In genomic region chr2:159605441-159606178, GRCh38 we compare ENCODE assay signal across 15 cellular contexts. TPM values are rescaled to one million over a fixed set of nuclear protein-coding genes. Genes with fewer than 3 reads are reported as not detected.
DNase-seq lines count a peak whose midpoint lies in the region; ATAC-seq and TF ChIP-seq lines count a peak whose summit lies in the region.
"Had no signal": no experiment of that assay in that cellular context is flagged by ENCODE, and none has a peak within 500 bp of the region (broad histone marks: within the 10 kb centered on the region; RNA-seq: fewer than 3 reads in every experiment).

No MANE protein-coding gene starts in this region.

- peaks cover 46% of the 10 kb centered on the region for H3K4me1 ChIP-seq in body of pancreas
- peaks cover 0 to 66% (median 38%) of the 10 kb centered on the region in 12 donors for H3K4me1 ChIP-seq in heart left ventricle
- H3K4me1 ChIP-seq in mucosa of rectum (ENCODE audit: control insufficient read depth in 2 of 2, insufficient read depth in 2 of 2, low read length in 2 of 2) = peaks cover 9 to 20% of the 10 kb centered on the region in 2 donors
- H3K4me1 ChIP-seq in transverse colon = peaks cover 25 to 75% (median 50%) of the 10 kb centered on the region in 4 donors

- WGBS in body of pancreas, 2 donors = 4 to 7% methylated on average over 3 of the region's 3 CpGs
- 0 to 13% (median 4%) methylated on average over 3 of the region's 3 CpGs for WGBS in heart left ventricle, 4 donors
- WGBS in transverse colon (ENCODE audit: low coverage in 1 of 2), 2 donors = 4 to 29% methylated on average over 3 of the region's 3 CpGs

- in situ Hi-C loops in transverse colon (cut with MboI; ENCODE audit: low pct_ligation_motif_present in 1 of 4, low pct_unique_long_range_greater_than_20kb in 1 of 4, low sequenced_read_pairs in 3 of 4) = no loop called here

- no peak for TF ChIP-seq EP300 in transverse colon (IDR thresholded peaks at IDR 0.05; ENCODE audit: low read depth)

- no peak for TF ChIP-seq POLR2A in body of pancreas (IDR thresholded peaks at IDR 0.05)
- TF ChIP-seq POLR2A in heart left ventricle (IDR thresholded peaks at IDR 0.05) = no peak
- no peak for TF ChIP-seq POLR2A in transverse colon (IDR thresholded peaks at IDR 0.05)

- H3K9me3 ChIP-seq in body of pancreas (no peaks in the 10 kb centered on the region), heart left ventricle (no peaks in the 10 kb centered on the region), mucosa of rectum (ENCODE audit: control insufficient read depth in 2 of 2, low read length in 2 of 2) (no peaks in the 10 kb centered on the region), transverse colon (no peaks in the 10 kb centered on the region)
- H3K9me3 ChIP-seq: BLaER1 treated with 17β-estradiol and CSF1 and Interleukin-3, amounts not matched to agents 10 nM and 100 nM had no signal

- no peak overlapping the region for H3K4me3 Mint-ChIP-seq in activated CD4-positive, alpha-beta T cell treated with anti-CD3 and anti-CD28 coated beads, Interleukin-2, amount 10 ng/mL, durations not matched to agents 7 days and 5 days
- no peak overlapping the region for H3K4me3 Mint-ChIP-seq in natural killer cell treated with Interleukin-12 subunit alpha and Interleukin-12 subunit beta and Interleukin-15 and Interleukin-18, amount 100 ng/mL, for 72 hours
- H3K4me3 Mint-ChIP-seq: stimulated activated memory B cell treated with anti-CD40 and anti-IgM and Interleukin-4, amounts not matched to agents 10 μg/mL and 1 μg/mL and 100 μg/mL, for 72 hours had no signal

- no peaks in the 10 kb centered on the region for H3K9me3 Mint-ChIP-seq in activated CD4-positive, alpha-beta T cell treated with anti-CD3 and anti-CD28 coated beads, Interleukin-2, amount 10 ng/mL, durations not matched to agents 7 days and 5 days
- no peaks in the 10 kb centered on the region for H3K9me3 Mint-ChIP-seq in natural killer cell treated with Interleukin-12 subunit alpha and Interleukin-12 subunit beta and Interleukin-15 and Interleukin-18, amount 100 ng/mL, for 72 hours
- H3K9me3 Mint-ChIP-seq: stimulated activated memory B cell treated with anti-CD40 and anti-IgM and Interleukin-4, amounts not matched to agents 10 μg/mL and 1 μg/mL and 100 μg/mL, for 72 hours had no signal

- intact Hi-C loops in body of pancreas (cut with DNase I) = no loop called here
- intact Hi-C loops in heart left ventricle (cut with DNase I) = loop anchor here in 1 of 10 donors (10.0 kb wide), 1 partner anchor 161 kb away; no protein-coding TSS in a partner anchor
- intact Hi-C loops in transverse colon (cut with DNase I; ENCODE audit: low total_unique reads) = no loop called here

- H3K9ac ChIP-seq in mucosa of rectum (ENCODE audit: low read depth in 1 of 2, low read length in 2 of 2) = peak overlapping the region in 1 of 2 donors; percentile 41

- peaks cover 1% of the 10 kb centered on the region for H3K27me3 Mint-ChIP-seq in activated CD4-positive, alpha-beta T cell treated with anti-CD3 and anti-CD28 coated beads, Interleukin-2, amount 10 ng/mL, durations not matched to agents 7 days and 5 days
- H3K27me3 Mint-ChIP-seq in natural killer cell treated with Interleukin-12 subunit alpha and Interleukin-12 subunit beta and Interleukin-15 and Interleukin-18, amount 100 ng/mL, for 72 hours = no peaks in the 10 kb centered on the region
- H3K27me3 Mint-ChIP-seq: stimulated activated memory B cell treated with anti-CD40 and anti-IgM and Interleukin-4, amounts not matched to agents 10 μg/mL and 1 μg/mL and 100 μg/mL, for 72 hours had no signal

- CTCF ChIA-PET in activated CD4-positive, alpha-beta T cell treated with anti-CD3 and anti-CD28 coated beads, Interleukin-2, amount 10 ng/mL, durations not matched to agents 7 days and 5 days (lab: Charles Lee) = interaction anchor here (0.6 kb wide), 1 partner anchor 128 kb away, joined by 3 read pairs; no protein-coding TSS in a partner anchor

- no peak overlapping the region for H3K27ac Mint-ChIP-seq in activated CD4-positive, alpha-beta T cell treated with anti-CD3 and anti-CD28 coated beads, Interleukin-2, amount 10 ng/mL, durations not matched to agents 7 days and 5 days
- H3K27ac Mint-ChIP-seq in natural killer cell treated with Interleukin-12 subunit alpha and Interleukin-12 subunit beta and Interleukin-15 and Interleukin-18, amount 100 ng/mL, for 72 hours = no peak overlapping the region
- H3K27ac Mint-ChIP-seq: stimulated activated memory B cell treated with anti-CD40 and anti-IgM and Interleukin-4, amounts not matched to agents 10 μg/mL and 1 μg/mL and 100 μg/mL, for 72 hours had no signal

- ATAC-seq in body of pancreas = peak; percentile 78
- ATAC-seq in heart left ventricle = peak; percentile 56 to 86 (median 76)
- no peak for ATAC-seq in natural killer cell treated with Interleukin-12 subunit alpha and Interleukin-12 subunit beta and Interleukin-15 and Interleukin-18, amount 100 ng/mL, for 72 hours
- ATAC-seq: stimulated activated memory B cell treated with anti-CD40 and anti-IgM and Interleukin-4, amounts not matched to agents 10 μg/mL and 1 μg/mL and 100 μg/mL, for 72 hours had no signal

- peak overlapping the region; percentile 34 to 71 (median 52) for H3K27ac ChIP-seq in body of pancreas
- H3K27ac ChIP-seq in heart left ventricle = peak overlapping the region; percentile 22 to 72 (median 58)
- peak overlapping the region; percentile 38 to 74 for H3K27ac ChIP-seq in mucosa of rectum (ENCODE audit: low read depth in 2 of 2, low read length in 2 of 2)
- H3K27ac ChIP-seq in transverse colon = peak overlapping the region; percentile 76 to 83 (median 80)
- H3K27ac ChIP-seq: BLaER1 treated with 17β-estradiol and CSF1 and Interleukin-3, amounts not matched to agents 10 nM and 100 nM had no signal

- H3K36me3 Mint-ChIP-seq in activated CD4-positive, alpha-beta T cell treated with anti-CD3 and anti-CD28 coated beads, Interleukin-2, amount 10 ng/mL, durations not matched to agents 7 days and 5 days (ENCODE audit: low read depth) = no peaks in the 10 kb centered on the region
- no peaks in the 10 kb centered on the region for H3K36me3 Mint-ChIP-seq in natural killer cell treated with Interleukin-12 subunit alpha and Interleukin-12 subunit beta and Interleukin-15 and Interleukin-18, amount 100 ng/mL, for 72 hours
- H3K36me3 Mint-ChIP-seq: stimulated activated memory B cell treated with anti-CD40 and anti-IgM and Interleukin-4, amounts not matched to agents 10 μg/mL and 1 μg/mL and 100 μg/mL, for 72 hours had no signal

- H3K36me3 ChIP-seq in body of pancreas (replicated peaks in 1 of 2; ENCODE audit: insufficient read depth in 1 of 2, low read depth in 2 of 2) = no peaks in the 10 kb centered on the region
- peaks cover 0 to 6% (median 0%) of the 10 kb centered on the region in 9 donors for H3K36me3 ChIP-seq in heart left ventricle
- H3K36me3 ChIP-seq in mucosa of rectum (ENCODE audit: control insufficient read depth in 2 of 2, insufficient read depth in 2 of 2, low read length in 2 of 2) = no peaks in the 10 kb centered on the region
- H3K36me3 ChIP-seq in transverse colon = no peaks in the 10 kb centered on the region

- H3K27me3 ChIP-seq in body of pancreas (no peaks in the 10 kb centered on the region), heart left ventricle (no peaks in the 10 kb centered on the region), mucosa of rectum (ENCODE audit: control insufficient read depth in 2 of 2, insufficient read depth in 2 of 2, low read length in 2 of 2) (no peaks in the 10 kb centered on the region), transverse colon (no peaks in the 10 kb centered on the region)
- H3K27me3 ChIP-seq: BLaER1 treated with 17β-estradiol and CSF1 and Interleukin-3, amounts not matched to agents 10 nM and 100 nM had no signal

- POLR2A ChIA-PET in activated CD4-positive, alpha-beta T cell treated with anti-CD3 and anti-CD28 coated beads, Interleukin-2, amount 10 ng/mL, durations not matched to agents 7 days and 5 days (lab: Charles Lee) = no interaction called here

- TF ChIP-seq CTCF in body of pancreas (IDR thresholded peaks at IDR 0.05) (no peak), heart left ventricle (IDR thresholded peaks at IDR 0.05) (no peak), transverse colon (IDR thresholded peaks at IDR 0.05) (no peak)

- no peaks in the 10 kb centered on the region for H3K4me1 Mint-ChIP-seq in activated CD4-positive, alpha-beta T cell treated with anti-CD3 and anti-CD28 coated beads, Interleukin-2, amount 10 ng/mL, durations not matched to agents 7 days and 5 days
- H3K4me1 Mint-ChIP-seq in natural killer cell treated with Interleukin-12 subunit alpha and Interleukin-12 subunit beta and Interleukin-15 and Interleukin-18, amount 100 ng/mL, for 72 hours (ENCODE audit: low read depth in 2 of 2) = peaks cover 0 to 5% of the 10 kb centered on the region in 2 donors
- H3K4me1 Mint-ChIP-seq: stimulated activated memory B cell treated with anti-CD40 and anti-IgM and Interleukin-4, amounts not matched to agents 10 μg/mL and 1 μg/mL and 100 μg/mL, for 72 hours had no signal

- no peak overlapping the region for H3K4me3 ChIP-seq in body of pancreas
- peak overlapping the region in 1 of 12 donors; percentile 8 for H3K4me3 ChIP-seq in heart left ventricle
- H3K4me3 ChIP-seq in mucosa of rectum (ENCODE audit: low read length in 2 of 2) = no peak overlapping the region
- H3K4me3 ChIP-seq in transverse colon = no peak overlapping the region
- H3K4me3 ChIP-seq: BLaER1 treated with 17β-estradiol and CSF1 and Interleukin-3, amounts not matched to agents 10 nM and 100 nM had no signal

- peak in 1 of 4 donors; percentile 24 for DNase-seq in body of pancreas
- DNase-seq in heart left ventricle = no peak
- DNase-seq in transverse colon = no peak
- no peak for DNase-seq in germinal center (ENCODE audit: low spot score)
- DNase-seq in activated CD4-positive, alpha-beta T cell treated with anti-CD3 and anti-CD28 coated beads, Interleukin-2, amount 10 ng/mL, durations not matched to agents 7 days and 5 days = no peak
- no peak for DNase-seq in UCSD-AML1 (lab: John Stamatoyannopoulos, UW; ENCODE audit: unreplicated experiment)
- no peak for DNase-seq in natural killer cell treated with Interleukin-12 subunit alpha and Interleukin-12 subunit beta and Interleukin-15 and Interleukin-18, amount 100 ng/mL, for 72 hours (ENCODE audit: low spot score)
- DNase-seq: activated CD4-positive, alpha-beta T cell treated with anti-CD3 and anti-CD28 coated beads for 48 hours; cerebellar nuclear complex; GOT3; OCI-M1; stimulated activated CD4-positive, alpha-beta T cell treated with anti-CD3 and anti-CD28 coated beads, Interleukin-2, amount 100 ng/mL, for 24 hours had no signal

RNA-seq across cellular contexts. Expression of gene BAZ2B, which starts 10.7 kb away (rescaled TPM):
- 100 to 1,000 TPM in 1 of 2 donors, 10 to 100 TPM in 1; 62.5 to 104 TPM for total RNA-seq in body of pancreas
- 10 to 100 TPM; 28.2 to 56.5 (median 46.0) TPM for total RNA-seq in heart left ventricle
- polyA plus RNA-seq in heart left ventricle = 10 to 100 TPM; 15.3 to 22.6 TPM
- 100 to 1,000 TPM in 1 of 4 donors, 10 to 100 TPM in 3; 42.3 to 104 (median 81.3) TPM for total RNA-seq in transverse colon
- total RNA-seq in activated CD4-positive, alpha-beta T cell treated with anti-CD3 and anti-CD28 coated beads, Interleukin-2, amount 10 ng/mL, durations not matched to agents 7 days and 5 days = 10 to 100 TPM; 11.3 to 13.0 TPM
- total RNA-seq in natural killer cell treated with Interleukin-12 subunit alpha and Interleukin-12 subunit beta and Interleukin-15 and Interleukin-18, amount 100 ng/mL, for 72 hours = 10 to 100 TPM; 13.7 to 14.1 TPM

Comparison
In these comparisons a context has a peak if more than half of its experiments do, and no peak if none do; other contexts are left out.
1. ATAC-seq: peak in body of pancreas (single experiment) and heart left ventricle (4 of 4); none in natural killer cell treated with Interleukin-12 subunit alpha and Interleukin-12 subunit beta and Interleukin-15 and Interleukin-18, amount 100 ng/mL, for 72 hours (0 of 2).
2. Peak in every context shown above with its lines, with median percentiles within 50 percentile points of each other: H3K27ac ChIP-seq.